Comparison of ENCODE assay signal across 10 cellular contexts in the genomic region with DNA sequence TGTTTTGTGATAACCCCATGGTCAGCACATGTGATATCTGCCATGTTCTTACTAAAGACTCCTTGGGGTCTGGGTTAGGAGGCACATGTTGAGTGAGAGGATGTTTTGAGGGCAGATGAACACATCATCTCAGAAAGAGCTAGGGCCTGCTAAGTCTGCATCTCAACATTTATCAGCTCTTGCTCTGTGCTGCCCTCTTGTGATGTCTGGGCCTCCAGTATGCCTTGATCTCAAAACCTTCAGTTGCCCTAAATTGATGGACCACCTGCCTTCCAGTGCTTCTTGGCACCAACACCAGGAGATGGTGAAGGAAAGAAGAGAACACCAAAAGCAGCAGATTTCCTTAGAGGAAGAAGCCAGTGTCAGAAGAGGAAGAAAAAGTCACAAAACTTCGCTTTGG. TPM values are rescaled to one million over a fixed set of nuclear protein-coding genes. Genes with fewer than 3 reads are reported as not detected.
A peak's percentile ranks its signal among the peaks of the same experiment; 100 is the strongest.
DNase-seq lines count a peak whose midpoint lies in the region; ATAC-seq and TF ChIP-seq lines count a peak whose summit lies in the region.
"Had no signal": no experiment of that assay in that cellular context is flagged by ENCODE, and none has a peak within 500 bp of the region (broad histone marks: within the 10 kb centered on the region; RNA-seq: fewer than 3 reads in every experiment).

No MANE protein-coding gene starts in this region.

- in situ Hi-C loops in SK-MEL-5 (cut with HindIII; ENCODE audit: low pct_unique_long_range_greater_than_20kb, low sequenced_read_pairs): no loop called here

- TF ChIP-seq CTCF in AG09319 (IDR thresholded peaks at IDR 0.05; ENCODE audit: low read depth, low read length): peak; percentile 42

- no peak for ATAC-seq in HG03139 (IDR thresholded peaks at IDR 0.05; ENCODE audit: unreplicated experiment)

- DNase-seq in AG09319 (ENCODE audit: extremely low read depth, low read depth): no peak
- DNase-seq in H4 (ENCODE audit: low spot score): peak; percentile 24
- peak; percentile 70 for DNase-seq in SK-MEL-5 (ENCODE audit: low read depth, low spot score)
- peak; percentile 13 for DNase-seq in iPS-NIHi11 (ENCODE audit: low spot score)
- DNase-seq in stimulated activated CD8-positive, alpha-beta memory T cell treated with anti-CD3 and anti-CD28 coated beads, Interleukin-4, amount 100 ng/mL, for 48 hours: no peak
- DNase-seq in stimulated activated CD4-positive, alpha-beta T cell treated with anti-CD3 and anti-CD28 coated beads, Interleukin-2, amount 100 ng/mL, for 48 hours: no peak
- DNase-seq in islet precursor cell: no peak
- DNase-seq: activated CD4-positive, alpha-beta T cell treated with anti-CD3 and anti-CD28 coated beads, Interleukin-2, amount 50 U/mL, for 48 hours; left cardiac atrium had no signal

RNA-seq across cellular contexts. Expression of gene MID1, which starts 22.5 kb away (rescaled TPM):
- total RNA-seq in H4 (2014; rRNA removed; shearing (Covaris generic)): 9.1 and 14.3 TPM in 2 replicates
- 35.0 and 42.8 TPM in 2 replicates for total RNA-seq in SK-MEL-5 (2014; rRNA removed; shearing (Covaris generic))
- polyA plus RNA-seq in SK-MEL-5 (2015; cell fraction: cytosol; rRNA removed): 19.7 and 33.0 TPM in 2 replicates
- 57.7 and 86.9 TPM in 2 replicates for polyA plus RNA-seq in SK-MEL-5 (2015; cell fraction: nucleus; rRNA removed)

Comparison
In these comparisons a context has a peak if more than half of its experiments do, and no peak if none do; other contexts are left out.
1. DNase-seq: peak in H4 (single experiment), SK-MEL-5 (single experiment) and iPS-NIHi11 (single experiment); none in AG09319 (single experiment), stimulated activated CD8-positive, alpha-beta memory T cell treated with anti-CD3 and anti-CD28 coated beads, Interleukin-4, amount 100 ng/mL, for 48 hours (single experiment), stimulated activated CD4-positive, alpha-beta T cell treated with anti-CD3 and anti-CD28 coated beads, Interleukin-2, amount 100 ng/mL, for 48 hours (0 of 2) and islet precursor cell (single experiment).